Comparison of ENCODE assay signal across 2 cellular contexts in the genomic region with DNA sequence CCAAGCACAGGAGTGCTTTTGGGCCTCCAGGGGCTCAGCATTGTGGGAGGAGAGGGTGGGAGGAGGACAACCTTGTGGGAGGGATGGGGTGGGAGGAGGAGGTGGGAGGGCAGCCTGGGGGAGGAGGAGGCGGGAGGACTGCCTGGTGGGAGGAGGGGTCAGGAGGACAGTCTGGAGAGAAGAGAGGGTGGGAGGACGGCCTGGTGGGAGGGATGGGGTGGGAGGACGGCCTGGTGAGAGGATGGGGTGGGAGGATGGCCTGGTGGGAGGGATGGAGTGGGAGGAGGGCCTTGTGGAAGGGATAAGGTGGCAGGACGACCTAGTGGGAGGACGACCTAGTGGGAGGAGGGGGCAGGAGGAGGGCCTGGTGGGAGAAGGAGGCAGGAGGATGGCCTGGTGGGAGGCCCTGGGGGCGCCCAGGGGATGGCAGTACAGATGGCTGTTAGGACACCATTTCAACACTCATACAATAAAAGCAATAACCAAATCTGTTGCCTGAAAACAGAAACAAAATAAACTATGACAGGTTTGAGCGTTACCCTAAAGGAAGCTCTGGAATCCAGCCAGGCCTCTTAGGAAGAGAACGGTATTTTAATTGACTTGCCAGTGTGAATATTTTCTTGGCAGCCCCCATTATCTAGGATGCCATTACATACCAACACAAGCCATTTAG.
TF ChIP-seq lines count a peak whose summit lies in the region.

No MANE protein-coding gene starts in this region.

TF ChIP-seq in SK-N-SH treated with all-trans-retinoic acid at 6 μM for 48 hours, 23 proteins besides CTCF, POLR2A, EP300 and RAD21 (continued from another document):
- TF ChIP-seq, protein P1, sequence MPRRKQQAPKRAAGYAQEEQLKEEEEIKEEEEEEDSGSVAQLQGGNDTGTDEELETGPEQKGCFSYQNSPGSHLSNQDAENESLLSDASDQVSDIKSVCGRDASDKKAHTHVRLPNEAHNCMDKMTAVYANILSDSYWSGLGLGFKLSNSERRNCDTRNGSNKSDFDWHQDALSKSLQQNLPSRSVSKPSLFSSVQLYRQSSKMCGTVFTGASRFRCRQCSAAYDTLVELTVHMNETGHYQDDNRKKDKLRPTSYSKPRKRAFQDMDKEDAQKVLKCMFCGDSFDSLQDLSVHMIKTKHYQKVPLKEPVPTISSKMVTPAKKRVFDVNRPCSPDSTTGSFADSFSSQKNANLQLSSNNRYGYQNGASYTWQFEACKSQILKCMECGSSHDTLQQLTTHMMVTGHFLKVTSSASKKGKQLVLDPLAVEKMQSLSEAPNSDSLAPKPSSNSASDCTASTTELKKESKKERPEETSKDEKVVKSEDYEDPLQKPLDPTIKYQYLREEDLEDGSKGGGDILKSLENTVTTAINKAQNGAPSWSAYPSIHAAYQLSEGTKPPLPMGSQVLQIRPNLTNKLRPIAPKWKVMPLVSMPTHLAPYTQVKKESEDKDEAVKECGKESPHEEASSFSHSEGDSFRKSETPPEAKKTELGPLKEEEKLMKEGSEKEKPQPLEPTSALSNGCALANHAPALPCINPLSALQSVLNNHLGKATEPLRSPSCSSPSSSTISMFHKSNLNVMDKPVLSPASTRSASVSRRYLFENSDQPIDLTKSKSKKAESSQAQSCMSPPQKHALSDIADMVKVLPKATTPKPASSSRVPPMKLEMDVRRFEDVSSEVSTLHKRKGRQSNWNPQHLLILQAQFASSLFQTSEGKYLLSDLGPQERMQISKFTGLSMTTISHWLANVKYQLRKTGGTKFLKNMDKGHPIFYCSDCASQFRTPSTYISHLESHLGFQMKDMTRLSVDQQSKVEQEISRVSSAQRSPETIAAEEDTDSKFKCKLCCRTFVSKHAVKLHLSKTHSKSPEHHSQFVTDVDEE (CRISPR knock-in tag; IDR thresholded peaks at IDR 0.05), result no peak

TF ChIP-seq in SK-N-SH, 30 proteins besides CTCF, POLR2A, EP300 and RAD21 (continued from another document):
- TF ChIP-seq, protein P2, sequence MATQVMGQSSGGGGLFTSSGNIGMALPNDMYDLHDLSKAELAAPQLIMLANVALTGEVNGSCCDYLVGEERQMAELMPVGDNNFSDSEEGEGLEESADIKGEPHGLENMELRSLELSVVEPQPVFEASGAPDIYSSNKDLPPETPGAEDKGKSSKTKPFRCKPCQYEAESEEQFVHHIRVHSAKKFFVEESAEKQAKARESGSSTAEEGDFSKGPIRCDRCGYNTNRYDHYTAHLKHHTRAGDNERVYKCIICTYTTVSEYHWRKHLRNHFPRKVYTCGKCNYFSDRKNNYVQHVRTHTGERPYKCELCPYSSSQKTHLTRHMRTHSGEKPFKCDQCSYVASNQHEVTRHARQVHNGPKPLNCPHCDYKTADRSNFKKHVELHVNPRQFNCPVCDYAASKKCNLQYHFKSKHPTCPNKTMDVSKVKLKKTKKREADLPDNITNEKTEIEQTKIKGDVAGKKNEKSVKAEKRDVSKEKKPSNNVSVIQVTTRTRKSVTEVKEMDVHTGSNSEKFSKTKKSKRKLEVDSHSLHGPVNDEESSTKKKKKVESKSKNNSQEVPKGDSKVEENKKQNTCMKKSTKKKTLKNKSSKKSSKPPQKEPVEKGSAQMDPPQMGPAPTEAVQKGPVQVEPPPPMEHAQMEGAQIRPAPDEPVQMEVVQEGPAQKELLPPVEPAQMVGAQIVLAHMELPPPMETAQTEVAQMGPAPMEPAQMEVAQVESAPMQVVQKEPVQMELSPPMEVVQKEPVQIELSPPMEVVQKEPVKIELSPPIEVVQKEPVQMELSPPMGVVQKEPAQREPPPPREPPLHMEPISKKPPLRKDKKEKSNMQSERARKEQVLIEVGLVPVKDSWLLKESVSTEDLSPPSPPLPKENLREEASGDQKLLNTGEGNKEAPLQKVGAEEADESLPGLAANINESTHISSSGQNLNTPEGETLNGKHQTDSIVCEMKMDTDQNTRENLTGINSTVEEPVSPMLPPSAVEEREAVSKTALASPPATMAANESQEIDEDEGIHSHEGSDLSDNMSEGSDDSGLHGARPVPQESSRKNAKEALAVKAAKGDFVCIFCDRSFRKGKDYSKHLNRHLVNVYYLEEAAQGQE (IDR thresholded peaks at IDR 0.05; ENCODE audit: low read depth, low read length), result no peak
